ENCODE assay signal across 8 cellular contexts in genomic region chr4:15238720-15239119, GRCh38.
A peak's percentile ranks its signal among the peaks of the same experiment; 100 is the strongest.
DNase-seq lines count a peak whose midpoint lies in the region; ATAC-seq and TF ChIP-seq lines count a peak whose summit lies in the region.

No MANE protein-coding gene starts in this region.

- H3K79me2 ChIP-seq in PC-3 (ENCODE audit: low read length) = no peaks in the 10 kb centered on the region

- H3K27me3 ChIP-seq in PC-3 (ENCODE audit: low read length) (no peaks in the 10 kb centered on the region), colonic mucosa (no peaks in the 10 kb centered on the region), lower lobe of right lung (ENCODE audit: low read depth) (no peaks in the 10 kb centered on the region), uterus (no peaks in the 10 kb centered on the region)

- H4K20me1 ChIP-seq in PC-3 (ENCODE audit: low read length) = no peaks in the 10 kb centered on the region

- H3K27ac ChIP-seq in PC-3 (ENCODE audit: low read length) (no peak overlapping the region), colonic mucosa (no peak overlapping the region), lower lobe of right lung (no peak overlapping the region), uterus (no peak overlapping the region)

- no peaks in the 10 kb centered on the region; the same call in 1 of the 2 replicates for H3K36me3 ChIP-seq in PC-3 (ENCODE audit: low read depth, low read length)
- H3K36me3 ChIP-seq in colonic mucosa = no peaks in the 10 kb centered on the region
- H3K36me3 ChIP-seq in lower lobe of right lung = no peaks in the 10 kb centered on the region
- H3K36me3 ChIP-seq in uterus = no peaks in the 10 kb centered on the region

- intact Hi-C loops in PC-3 (cut with micrococcal nuclease) = loop anchor here (1.0 to 5.0 kb wide), 3 partner anchors 64 to 219 kb away; no protein-coding TSS in a partner anchor
- intact Hi-C loops in colonic mucosa (cut with DNase I) = loop anchor here (5.0 kb wide), 1 partner anchor 159 kb away; no protein-coding TSS in a partner anchor
- intact Hi-C loops in lower lobe of right lung (cut with DNase I) = no loop called here
- intact Hi-C loops in uterus (cut with DNase I; ENCODE audit: low total_unique reads) = no loop called here

- DNase-seq in SIG-M5 treated with dmso at 0.1 percent for 504 hours (lab: John Stamatoyannopoulos, UW; ENCODE audit: unreplicated experiment) (peak; percentile 31), SIG-M5 (lab: John Stamatoyannopoulos, UW) (no peak), HCEC 1CT (peak; percentile 58), PC-3 (peak; percentile 56), colonic mucosa (no peak), lower lobe of right lung (no peak), uterus (no peak), NCI-H446 treated with DMSO at 0.1 percent for 48 hours (lab: John Stamatoyannopoulos, UW) (no peak)

- no TSS peak for BruUV-seq in PC-3 (replicated peaks; lab: Mats Ljungman, UMichigan)

- POLR2A ChIA-PET in PC-3 (lab: Charles Lee; ENCODE audit: unreplicated experiment) = no interaction called here

- ATAC-seq in PC-3 (peak; percentile 35; the same call in 1 of the 2 replicates), lower lobe of right lung (peak; percentile 85 to 86)

- no peak for TF ChIP-seq POLR2A in uterus (IDR thresholded peaks at IDR 0.05)

- H3K9me2 ChIP-seq in PC-3 (replicated peaks; ENCODE audit: low read length) = no peaks in the 10 kb centered on the region

- peaks cover 2% of the 10 kb centered on the region for H3F3A ChIP-seq in PC-3 (ENCODE audit: low read length, unreplicated experiment)

- H3K9me3 ChIP-seq in PC-3 (ENCODE audit: low read length) (no peaks in the 10 kb centered on the region), colonic mucosa (no peaks in the 10 kb centered on the region), lower lobe of right lung (no peaks in the 10 kb centered on the region), uterus (no peaks in the 10 kb centered on the region)

- no peak overlapping the region for H3K4me3 ChIP-seq in PC-3 (ENCODE audit: low read length)
- no peak overlapping the region for H3K4me3 ChIP-seq in colonic mucosa
- H3K4me3 ChIP-seq in lower lobe of right lung = no peak overlapping the region
- H3K4me3 ChIP-seq in uterus = no peak overlapping the region

- H2AFZ ChIP-seq in PC-3 (ENCODE audit: low read length) = no peak overlapping the region

- TF ChIP-seq CTCF in PC-3 (conservative IDR thresholded peaks at IDR 0.05; ENCODE audit: low read depth, low read length) (peak; percentile 72), colonic mucosa (IDR thresholded peaks at IDR 0.05) (peak; percentile 33), lower lobe of right lung (IDR thresholded peaks at IDR 0.05) (peak; percentile 58), uterus (IDR thresholded peaks at IDR 0.05) (peak; percentile 20 to 49 (median 32))

- H3K4me1 ChIP-seq in PC-3 (ENCODE audit: insufficient read depth, low read length) (peaks cover 13% of the 10 kb centered on the region), colonic mucosa (no peaks in the 10 kb centered on the region), lower lobe of right lung (peaks cover 10% of the 10 kb centered on the region), uterus (no peaks in the 10 kb centered on the region)

- no peak overlapping the region for H3K4me2 ChIP-seq in PC-3 (ENCODE audit: low read length)

- H3K9ac ChIP-seq in PC-3 (ENCODE audit: low read length) (no peak overlapping the region), colonic mucosa (ENCODE audit: low read depth in 2 of 2, low read length in 2 of 2) (no peak overlapping the region)

- CTCF ChIA-PET in PC-3 (lab: Charles Lee) = no interaction called here

Comparison
In these comparisons a context has a peak if more than half of its experiments do, and no peak if none do; other contexts are left out.
1. DNase-seq: peak in SIG-M5 treated with dmso at 0.1 percent for 504 hours (single experiment), HCEC 1CT (single experiment) and PC-3 (single experiment); none in SIG-M5 (single experiment), colonic mucosa (single experiment), lower lobe of right lung (single experiment), uterus (0 of 2) and NCI-H446 treated with DMSO at 0.1 percent for 48 hours (single experiment).
2. intact Hi-C loops: an anchor here in PC-3 (1.0 to 5.0 kb wide) and colonic mucosa (5.0 kb wide); none called in lower lobe of right lung and uterus.
3. Peak in every context shown above with its lines, with median percentiles within 50 percentile points of each other: CTCF ChIP-seq.